In the genomic region with DNA sequence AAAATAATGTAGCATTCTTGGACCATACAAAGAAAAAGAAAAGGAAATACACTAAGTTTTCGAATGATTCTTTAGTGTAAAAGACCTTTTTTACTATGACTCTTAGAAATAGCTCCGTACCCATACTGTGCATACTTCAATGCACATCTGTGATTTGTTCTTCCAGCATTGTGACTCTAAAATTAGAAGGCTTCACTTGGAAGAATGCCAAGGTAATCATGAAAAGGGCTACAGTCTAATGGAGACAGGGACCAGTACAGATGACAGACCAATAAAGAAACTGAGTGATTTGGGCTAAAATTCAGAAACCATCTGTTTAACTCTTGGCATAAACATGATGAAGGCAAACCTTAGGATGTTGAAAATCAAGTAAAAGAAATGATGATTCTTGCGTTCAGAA, we compare ENCODE assay signal across 31 cellular contexts. TPM values are rescaled to one million over a fixed set of nuclear protein-coding genes. Genes with fewer than 3 reads are reported as not detected.
A peak's percentile ranks its signal among the peaks of the same experiment; 100 is the strongest.
DNase-seq lines count a peak whose midpoint lies in the region; ATAC-seq, FAIRE-seq and TF ChIP-seq lines count a peak whose summit lies in the region.
"Had no signal": no experiment of that assay in that cellular context is flagged by ENCODE, and none has a peak within 500 bp of the region (broad histone marks: within the 10 kb centered on the region; RNA-seq: fewer than 3 reads in every experiment).

No MANE protein-coding gene starts in this region.

- CTCF ChIA-PET in PC-3 (lab: Charles Lee) = interaction anchor here (0.6 kb wide), 1 partner anchor 516 kb away, joined by 4 read pairs; no protein-coding TSS in a partner anchor

- H3K9me2 ChIP-seq in PC-3 (replicated peaks; ENCODE audit: low read length) = no peaks in the 10 kb centered on the region

- no peak for TF ChIP-seq POLR2A in transverse colon (IDR thresholded peaks at IDR 0.05)

- peaks cover 6% of the 10 kb centered on the region for H3K27me3 Mint-ChIP-seq in activated naive CD8-positive, alpha-beta T cell treated with anti-CD3 and anti-CD28 coated beads, Interleukin-2, amount 50 U/mL, for 24 hours
- H3K27me3 Mint-ChIP-seq: IgD-negative memory B cell, progenitor cell of endocrine pancreas had no signal

- H3K4me2 ChIP-seq in PC-3 (ENCODE audit: low read length) = no peak overlapping the region

- ATAC-seq in PC-3 (no peak), GM19455 (IDR thresholded peaks at IDR 0.05; ENCODE audit: unreplicated experiment) (no peak)
- ATAC-seq in activated naive CD8-positive, alpha-beta T cell treated with anti-CD3 and anti-CD28 coated beads, Interleukin-2, amount 50 U/mL, for 24 hours = no peak
- ATAC-seq: foreskin keratinocyte, WTC11 had no signal

- H3K4me3 ChIP-seq in PC-3 (ENCODE audit: low read length) (no peak overlapping the region), transverse colon (no peak overlapping the region)
- H3K4me3 ChIP-seq: breast epithelium, SK-N-MC had no signal

- POLR2A ChIA-PET in PC-3 (lab: Charles Lee; ENCODE audit: unreplicated experiment) = no interaction called here

- no peaks in the 10 kb centered on the region for H3K27me3 ChIP-seq in PC-3 (ENCODE audit: low read length)
- no peaks in the 10 kb centered on the region for H3K27me3 ChIP-seq in transverse colon
- H3K27me3 ChIP-seq: breast epithelium, foreskin keratinocyte had no signal

- no peak overlapping the region for H3K4me3 Mint-ChIP-seq in activated naive CD8-positive, alpha-beta T cell treated with anti-CD3 and anti-CD28 coated beads, Interleukin-2, amount 50 U/mL, for 24 hours
- H3K4me3 Mint-ChIP-seq: CD4-positive, alpha-beta T cell; IgD-negative memory B cell; neural crest cell; stimulated activated naive CD8-positive, alpha-beta T cell treated with anti-CD3 and anti-CD28 coated beads, Interleukin-15, Interleukin-2, amounts not matched to agents 100 ng/mL and 50 ng/mL, for 24 hours; T-helper 2 cell treated with Interferon-gamma antibody and Interleukin-4, amounts not matched to agents 5 μg/mL and 100 μg/mL, for 36 hours; WTC11 had no signal

- H4K20me1 ChIP-seq in PC-3 (ENCODE audit: low read length) = no peaks in the 10 kb centered on the region

- H3K36me3 ChIP-seq in PC-3 (ENCODE audit: low read depth, low read length) (no peaks in the 10 kb centered on the region), transverse colon (no peaks in the 10 kb centered on the region)
- H3K36me3 ChIP-seq: breast epithelium had no signal

- intact Hi-C loops in PC-3 (cut with micrococcal nuclease) = no loop called here
- intact Hi-C loops in transverse colon (cut with DNase I; ENCODE audit: low total_unique reads) = no loop called here

- no peaks in the 10 kb centered on the region for H3K9me3 Mint-ChIP-seq in activated naive CD8-positive, alpha-beta T cell treated with anti-CD3 and anti-CD28 coated beads, Interleukin-2, amount 50 U/mL, for 24 hours
- H3K9me3 Mint-ChIP-seq: CD4-positive, alpha-beta T cell; IgD-negative memory B cell; stimulated activated naive CD8-positive, alpha-beta T cell treated with anti-CD3 and anti-CD28 coated beads, Interleukin-15, Interleukin-2, amounts not matched to agents 100 ng/mL and 50 ng/mL, for 24 hours; T-helper 2 cell treated with Interferon-gamma antibody and Interleukin-4, amounts not matched to agents 5 μg/mL and 100 μg/mL, for 36 hours had no signal

- no peak for TF ChIP-seq CTCF in PC-3 (conservative IDR thresholded peaks at IDR 0.05; ENCODE audit: low read depth, low read length)
- TF ChIP-seq CTCF in transverse colon (IDR thresholded peaks at IDR 0.05) = no peak

- H3F3A ChIP-seq in PC-3 (ENCODE audit: low read length, unreplicated experiment) = no peaks in the 10 kb centered on the region

- in situ Hi-C loops in transverse colon (cut with MboI; ENCODE audit: low pct_ligation_motif_present in 1 of 4, low pct_unique_long_range_greater_than_20kb in 1 of 4, low sequenced_read_pairs in 3 of 4) = loop anchor here in 1 of 4 donors (25.0 kb wide), 1 partner anchor 369 kb away; no protein-coding TSS in a partner anchor

- H3K79me2 ChIP-seq in PC-3 (ENCODE audit: low read length) = no peaks in the 10 kb centered on the region

- H3K27ac ChIP-seq in PC-3 (ENCODE audit: low read length) (no peak overlapping the region), transverse colon (no peak overlapping the region)
- H3K27ac ChIP-seq: breast epithelium, epithelial cell of prostate, foreskin keratinocyte, SK-N-MC had no signal

- no peaks in the 10 kb centered on the region for H3K4me1 ChIP-seq in PC-3 (ENCODE audit: insufficient read depth, low read length)
- H3K4me1 ChIP-seq in transverse colon = no peaks in the 10 kb centered on the region
- H3K4me1 ChIP-seq: breast epithelium, foreskin keratinocyte had no signal

- H2AFZ ChIP-seq in PC-3 (ENCODE audit: low read length) = no peak overlapping the region

- no peak for TF ChIP-seq EP300 in transverse colon (IDR thresholded peaks at IDR 0.05; ENCODE audit: low read depth)

- H3K9me3 ChIP-seq in PC-3 (ENCODE audit: low read length) (no peaks in the 10 kb centered on the region), transverse colon (no peaks in the 10 kb centered on the region)
- H3K9me3 ChIP-seq: breast epithelium had no signal

- no peaks in the 10 kb centered on the region for H3K36me3 Mint-ChIP-seq in activated naive CD8-positive, alpha-beta T cell treated with anti-CD3 and anti-CD28 coated beads, Interleukin-2, amount 50 U/mL, for 24 hours (ENCODE audit: low read depth)
- H3K36me3 Mint-ChIP-seq: WTC11 had no signal

- BruUV-seq in PC-3 (replicated peaks; lab: Mats Ljungman, UMichigan) = no TSS peak

- no peak for FAIRE-seq in GM19239 (lab: Jason Lieb, UNC)
- FAIRE-seq: GM12892, small intestine had no signal

- WGBS in transverse colon (ENCODE audit: low coverage in 1 of 2), 2 donors = 67 to 71% methylated on average over 3 of the region's 3 CpGs

- DNase-seq in COR-L47 (lab: John Stamatoyannopoulos, UW) (peak; percentile 60), NCI-H1105 (lab: John Stamatoyannopoulos, UW) (peak; percentile 9), PC-3 (peak; percentile 5), inferior parietal cortex (ENCODE audit: extremely low spot score) (peak; percentile 72), transverse colon (no peak), GM19239 (ENCODE audit: insufficient read length, low spot score) (no peak)
- DNase-seq in activated naive CD8-positive, alpha-beta T cell treated with anti-CD3 and anti-CD28 coated beads, Interleukin-2, amount 50 U/mL, for 24 hours = no peak
- DNase-seq: activated CD4-positive, alpha-beta T cell treated with anti-CD3 and anti-CD28 coated beads, Interleukin-2, amount 50 U/mL, for 48 hours; activated gamma-delta T cell treated with Interleukin-2 at 50 U/mL for 16 hours; CD4-positive, alpha-beta T cell; DMS79; foreskin keratinocyte; left cardiac atrium; NCI-H187 treated with DMSO at 0.1 percent for 48 hours; NCI-H524 treated with DMSO at 0.1 percent for 48 hours; OCI-M1; small intestine; stimulated activated CD4-positive, alpha-beta T cell treated with anti-CD3 and anti-CD28 coated beads, Interleukin-2, amount 100 ng/mL, for 48 hours; trophoblast cell had no signal

- H3K27ac Mint-ChIP-seq in activated naive CD8-positive, alpha-beta T cell treated with anti-CD3 and anti-CD28 coated beads, Interleukin-2, amount 50 U/mL, for 24 hours = no peak overlapping the region
- H3K27ac Mint-ChIP-seq: CD4-positive, alpha-beta T cell; IgD-negative memory B cell; progenitor cell of endocrine pancreas; stimulated activated naive CD8-positive, alpha-beta T cell treated with anti-CD3 and anti-CD28 coated beads, Interleukin-15, Interleukin-2, amounts not matched to agents 100 ng/mL and 50 ng/mL, for 24 hours; T-helper 2 cell treated with Interferon-gamma antibody and Interleukin-4, amounts not matched to agents 5 μg/mL and 100 μg/mL, for 36 hours; WTC11 had no signal

- H3K4me1 Mint-ChIP-seq in activated naive CD8-positive, alpha-beta T cell treated with anti-CD3 and anti-CD28 coated beads, Interleukin-2, amount 50 U/mL, for 24 hours = no peaks in the 10 kb centered on the region
- H3K4me1 Mint-ChIP-seq: neural crest cell had no signal

- H3K9ac ChIP-seq in PC-3 (ENCODE audit: low read length) = no peak overlapping the region

RNA-seq across cellular contexts. Expression of a gene that starts 46.3 kb away (rescaled TPM):
- total RNA-seq in PC-3 (2014; rRNA removed) (0.66 and 1.2 TPM in 2 replicates), transverse colon (10 to 100 TPM in 1 of 4 donors, 1 to 10 TPM in 2, not detected in 1; 1.6 to 10.2 (median 2.3) TPM)
- total RNA-seq: CD4-positive, alpha-beta T cell; mononuclear cell had no signal

RNA-seq across cellular contexts. Expression of a gene that starts 46.5 kb away (rescaled TPM):
- 3.8 and 13.6 TPM in 2 replicates for total RNA-seq in PC-3 (2014; rRNA removed)
- 10 to 100 TPM in 3 of 4 donors, 1 to 10 TPM in 1; 8.7 to 27.5 (median 19.0) TPM for total RNA-seq in transverse colon

Comparison
In these comparisons a context has a peak if more than half of its experiments do, and no peak if none do; other contexts are left out.
1. DNase-seq: peak in COR-L47 (single experiment), NCI-H1105 (single experiment), PC-3 (single experiment) and inferior parietal cortex (single experiment); none in activated naive CD8-positive, alpha-beta T cell treated with anti-CD3 and anti-CD28 coated beads, Interleukin-2, amount 50 U/mL, for 24 hours (single experiment), transverse colon (single experiment) and GM19239 (single experiment).